In the genomic region with DNA sequence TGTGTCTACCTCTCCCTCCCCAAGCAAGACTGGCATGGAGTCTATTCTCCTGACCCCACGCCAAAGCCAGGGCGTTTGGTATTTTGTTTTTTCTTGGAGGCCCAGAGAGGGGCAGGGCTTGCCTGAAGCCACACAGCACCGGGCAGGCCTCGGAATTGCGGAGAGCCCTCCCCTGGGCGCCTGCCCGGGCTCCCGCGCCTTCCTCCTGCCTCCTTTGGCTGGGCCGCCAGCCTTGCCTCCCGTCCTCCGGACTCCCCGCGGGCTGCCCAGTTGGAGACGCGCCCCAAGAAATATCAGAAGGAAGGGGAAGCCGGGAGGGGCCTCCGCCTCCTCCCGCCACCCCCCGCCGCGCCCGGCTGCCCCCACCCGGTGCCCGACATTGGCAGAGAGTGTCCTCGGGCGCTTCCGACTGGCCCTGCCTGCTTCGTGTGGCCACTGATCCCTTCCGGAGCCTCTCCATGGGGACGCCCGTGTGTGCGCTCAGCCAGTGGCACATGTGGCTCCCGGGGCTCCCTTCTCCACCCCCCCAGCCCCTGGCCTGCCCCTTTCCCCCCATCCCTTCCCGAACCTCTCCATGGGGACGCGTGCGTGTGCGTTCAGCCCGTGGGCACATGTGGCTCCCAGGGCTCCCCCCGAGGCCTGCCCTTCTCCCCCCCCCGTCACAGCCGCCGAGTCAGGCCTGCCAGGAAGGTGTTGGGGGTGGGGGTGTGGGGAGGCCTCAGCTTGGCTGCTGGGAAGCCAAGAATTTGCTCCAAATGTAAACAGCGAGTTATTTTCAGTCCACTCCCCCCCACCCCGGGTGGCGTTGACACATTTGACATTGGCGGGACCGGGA, we compare ENCODE assay signal across 10 cellular contexts. TPM values are rescaled to one million over a fixed set of nuclear protein-coding genes. Genes with fewer than 3 reads are reported as not detected.
DNase-seq lines count a peak whose midpoint lies in the region; ATAC-seq and TF ChIP-seq lines count a peak whose summit lies in the region.
"Had no signal": no experiment of that assay in that cellular context is flagged by ENCODE, and none has a peak within 500 bp of the region (broad histone marks: within the 10 kb centered on the region; RNA-seq: fewer than 3 reads in every experiment).

No MANE protein-coding gene starts in this region.

- H3K9me3 ChIP-seq in right cardiac atrium (ENCODE audit: control insufficient read depth, low read length) = no peaks in the 10 kb centered on the region

- no peak overlapping the region for H3K27ac Mint-ChIP-seq in glutamatergic neuron (ENCODE audit: unreplicated experiment)

- peak; percentile 78 to 84 for ATAC-seq in right cardiac atrium
- ATAC-seq: GM12878 had no signal

- H3K4me1 ChIP-seq in right cardiac atrium (ENCODE audit: control insufficient read depth, insufficient read depth, low read length) = peaks cover 9% of the 10 kb centered on the region

- H3K4me1 Mint-ChIP-seq in glutamatergic neuron (ENCODE audit: low read depth, unreplicated experiment) = no peaks in the 10 kb centered on the region

- peaks cover 1% of the 10 kb centered on the region for H3K9me3 Mint-ChIP-seq in glutamatergic neuron (ENCODE audit: unreplicated experiment)

- DNase-seq in ELR (ENCODE audit: low read depth) = peak; percentile 53
- DNase-seq in astrocyte of the hippocampus (ENCODE audit: low read depth, low spot score) = peak; percentile 97
- peak; percentile 94 to 97 (median 96) for DNase-seq in right cardiac atrium
- peak; percentile 20 for DNase-seq in retina
- no peak for DNase-seq in germinal center (ENCODE audit: low spot score)
- DNase-seq in glutamatergic neuron = no peak
- DNase-seq in activated CD4-positive, alpha-beta T cell treated with anti-CD3 and anti-CD28 coated beads for 4 hours = no peak
- no peak for DNase-seq in cerebellum (ENCODE audit: low spot score)
- DNase-seq: NCI-H748 treated with DMSO at 0.1 percent for 48 hours had no signal

- intact Hi-C loops in right cardiac atrium (cut with DNase I) = loop anchor here in 1 of 4 donors (5.0 kb wide), 1 partner anchor 41 kb away; no protein-coding TSS in a partner anchor

- TF ChIP-seq CTCF in glutamatergic neuron (IDR thresholded peaks at IDR 0.05; ENCODE audit: partially characterized antibody, unreplicated experiment) = no peak

- WGBS in right cardiac atrium = 13% methylated on average over 49 of the region's 49 CpGs

- no peak overlapping the region for H3K4me3 Mint-ChIP-seq in glutamatergic neuron (ENCODE audit: unreplicated experiment)

- peaks cover 8% of the 10 kb centered on the region for H3K27me3 Mint-ChIP-seq in glutamatergic neuron (ENCODE audit: unreplicated experiment)

- no peaks in the 10 kb centered on the region for H3K36me3 Mint-ChIP-seq in glutamatergic neuron (ENCODE audit: unreplicated experiment)

- peak overlapping the region; percentile 13 for H3K4me3 ChIP-seq in right cardiac atrium (ENCODE audit: low read length)
- H3K4me3 ChIP-seq: GM12878 had no signal

- peak overlapping the region; percentile 99 for H3K27ac ChIP-seq in right cardiac atrium (ENCODE audit: low read length)

- no peaks in the 10 kb centered on the region for H3K27me3 ChIP-seq in right cardiac atrium (ENCODE audit: control insufficient read depth, insufficient read depth)

RNA-seq across cellular contexts. Expression of gene NFIC, which starts 37.3 kb away (rescaled TPM):
- total RNA-seq in right cardiac atrium (100 to 1,000 TPM; 175 to 223 (median 188) TPM), glutamatergic neuron (ENCODE audit: unreplicated experiment) (2.0 TPM), cerebellum (7.3 TPM)
- 186 TPM for polyA plus RNA-seq in right cardiac atrium

Comparison
In these comparisons a context has a peak if more than half of its experiments do, and no peak if none do; other contexts are left out.
1. DNase-seq: peak in ELR (single experiment), astrocyte of the hippocampus (single experiment), right cardiac atrium (3 of 3) and retina (single experiment); none in germinal center (single experiment), glutamatergic neuron (single experiment), activated CD4-positive, alpha-beta T cell treated with anti-CD3 and anti-CD28 coated beads for 4 hours (0 of 2) and cerebellum (single experiment).
2. RNA of gene NFIC, which starts 37.3 kb away (total RNA-seq): 175 to 223 TPM in right cardiac atrium; 7.3 TPM in cerebellum (single experiment) and 2.0 TPM in glutamatergic neuron (single experiment); every median in the first group is over 10 times any median in the second.